In the genomic region with DNA sequence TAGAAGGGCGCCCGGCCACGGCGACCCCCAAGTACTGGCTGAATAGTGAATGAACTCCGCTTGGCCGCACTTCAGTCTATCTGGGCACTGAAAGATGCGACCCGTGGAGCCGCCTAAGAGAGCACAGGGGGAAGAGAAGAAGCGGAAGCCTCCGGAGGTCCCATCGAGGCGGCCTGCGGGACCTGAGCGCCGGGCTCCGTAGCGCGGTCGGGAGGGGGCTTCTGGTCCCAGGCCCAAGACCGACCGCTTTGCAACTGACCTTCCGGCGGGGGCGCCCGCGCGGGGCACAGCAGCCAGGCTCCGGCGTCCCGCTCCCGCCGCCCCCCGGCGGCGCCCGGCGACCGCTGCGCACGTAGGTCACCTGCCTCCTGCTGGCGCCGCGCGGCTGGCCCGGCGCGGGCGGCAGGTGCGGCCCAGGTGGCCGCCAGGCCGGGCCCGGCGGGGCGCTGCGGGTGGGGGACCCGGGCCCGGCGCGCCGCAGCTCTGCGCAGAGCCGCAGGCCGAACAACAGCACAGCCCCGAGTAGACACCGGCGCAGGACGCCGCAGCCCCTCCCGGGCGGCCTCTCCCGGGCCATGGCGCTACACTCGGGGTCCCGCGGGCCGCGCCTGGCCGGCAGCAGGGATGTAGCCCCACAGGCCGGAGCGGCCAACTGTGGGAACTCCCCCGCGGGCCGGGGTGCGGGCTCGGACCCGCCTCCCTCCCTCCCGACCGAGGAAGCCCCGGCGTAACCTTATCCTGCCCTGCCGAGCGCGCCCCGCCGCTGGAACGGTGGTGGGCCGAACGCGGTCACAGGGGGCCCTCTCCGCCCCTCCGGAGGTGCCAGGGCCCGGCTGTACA, we compare ENCODE assay signal across 8 cellular contexts. TPM values are rescaled to one million over a fixed set of nuclear protein-coding genes. Genes with fewer than 3 reads are reported as not detected.
DNase-seq lines count a peak whose midpoint lies in the region; ATAC-seq and TF ChIP-seq lines count a peak whose summit lies in the region.

A gene with protein sequence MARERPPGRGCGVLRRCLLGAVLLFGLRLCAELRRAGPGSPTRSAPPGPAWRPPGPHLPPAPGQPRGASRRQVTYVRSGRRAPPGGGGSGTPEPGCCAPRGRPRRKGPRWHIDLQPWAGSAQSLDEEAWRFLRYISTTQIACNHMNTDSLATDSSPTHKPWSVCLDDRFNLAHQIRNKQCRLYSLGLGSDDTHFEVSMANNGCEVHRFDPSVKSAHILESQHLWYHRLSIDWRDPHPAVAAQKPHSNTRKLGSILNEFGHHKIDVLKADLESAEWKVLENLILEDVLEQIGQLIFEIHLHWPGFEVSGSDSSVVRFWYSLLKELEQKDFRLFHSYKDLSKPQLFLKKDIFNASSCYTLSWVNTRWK (minus strand): TSS at position 654 of the 840 bp plus-strand sequence. CDS start 77 bp downstream, at position 577.

- H3K36me3 ChIP-seq in BJ (ENCODE audit: control insufficient read depth, insufficient read depth, low read length) (no peaks in the 10 kb centered on the region), ascending aorta (no peaks in the 10 kb centered on the region)

- POLR2A ChIA-PET in BJ (lab: Charles Lee) (no interaction called here), HEK293T (lab: Yijun Ruan, JAX) (no interaction called here)

- TF ChIP-seq CTCF in BJ (IDR thresholded peaks at IDR 0.05; ENCODE audit: insufficient read depth, low read depth, low read length) (no peak), ascending aorta (IDR thresholded peaks at IDR 0.05) (no peak)

- no peaks in the 10 kb centered on the region for H3K9me3 ChIP-seq in ascending aorta

- no peak for DNase-seq in BJ (ENCODE audit: low read depth)
- DNase-seq in HEK293T (ENCODE audit: extremely low spot score) = peak; percentile 69
- DNase-seq in ascending aorta (ENCODE audit: low spot score in 2 of 2) = no peak
- peak; percentile 52 for DNase-seq in iPS-NIHi7 (ENCODE audit: extremely low spot score)
- no peak for DNase-seq in epidermal melanocyte (ENCODE audit: insufficient read length, low spot score)

- H3K4me3 Mint-ChIP-seq in stimulated activated memory B cell treated with anti-CD40 and anti-IgM and Interleukin-4, amounts not matched to agents 10 μg/mL and 1 μg/mL and 100 μg/mL, for 72 hours = peak within 1 kb of the TSS; percentile 81

- no peak within 1 kb of the TSS for H3K27ac Mint-ChIP-seq in stimulated activated memory B cell treated with anti-CD40 and anti-IgM and Interleukin-4, amounts not matched to agents 10 μg/mL and 1 μg/mL and 100 μg/mL, for 72 hours

- H3K27me3 Mint-ChIP-seq in stimulated activated memory B cell treated with anti-CD40 and anti-IgM and Interleukin-4, amounts not matched to agents 10 μg/mL and 1 μg/mL and 100 μg/mL, for 72 hours = peaks cover 72% of the 10 kb centered on the region

- H3K4me3 ChIP-seq in BJ (ENCODE audit: low read depth, low read length) (peak within 1 kb of the TSS; percentile 39), ascending aorta (peak within 1 kb of the TSS; percentile 72 to 91)

- H3K27ac ChIP-seq in ascending aorta = peak within 1 kb of the TSS; percentile 95 to 96

- no peaks in the 10 kb centered on the region for H3K9me3 Mint-ChIP-seq in stimulated activated memory B cell treated with anti-CD40 and anti-IgM and Interleukin-4, amounts not matched to agents 10 μg/mL and 1 μg/mL and 100 μg/mL, for 72 hours

- peaks cover 18% of the 10 kb centered on the region for H3K27me3 ChIP-seq in BJ (ENCODE audit: control insufficient read depth, insufficient read depth, low read length)
- H3K27me3 ChIP-seq in ascending aorta = no peaks in the 10 kb centered on the region

- intact Hi-C loops in ascending aorta (cut with DNase I) = loop anchor here (10.0 kb wide), 1 partner anchor 1053 kb away; no protein-coding TSS in a partner anchor

- peak; percentile 63 for ATAC-seq in stimulated activated memory B cell treated with anti-CD40 and anti-IgM and Interleukin-4, amounts not matched to agents 10 μg/mL and 1 μg/mL and 100 μg/mL, for 72 hours
- no peak for ATAC-seq in HG02885 (IDR thresholded peaks at IDR 0.05; ENCODE audit: poor library complexity, unreplicated experiment)
- ATAC-seq in GM21528 (IDR thresholded peaks at IDR 0.05; ENCODE audit: low FRiP score, unreplicated experiment) = no peak

- CTCF ChIA-PET in BJ (lab: Yijun Ruan, JAX) (interaction anchor here (1.0 to 1.2 kb wide), 2 partner anchors 19 to 32 kb away, joined by 3 to 4 read pairs; no protein-coding TSS in a partner anchor), HEK293T (lab: Yijun Ruan, JAX) (no interaction called here)

- peaks cover 12% of the 10 kb centered on the region for H3K4me1 Mint-ChIP-seq in stimulated activated memory B cell treated with anti-CD40 and anti-IgM and Interleukin-4, amounts not matched to agents 10 μg/mL and 1 μg/mL and 100 μg/mL, for 72 hours

- H3K4me1 ChIP-seq in ascending aorta = peaks cover 6 to 21% of the 10 kb centered on the region in 2 donors

- H3K36me3 Mint-ChIP-seq in stimulated activated memory B cell treated with anti-CD40 and anti-IgM and Interleukin-4, amounts not matched to agents 10 μg/mL and 1 μg/mL and 100 μg/mL, for 72 hours = peaks cover 6% of the 10 kb centered on the region

TF ChIP-seq in HEK293T, 16 proteins besides CTCF, POLR2A, EP300 and RAD21:
- TF ChIP-seq SUZ12 (IDR thresholded peaks at IDR 0.05) (no peak), FOXM1 (IDR thresholded peaks at IDR 0.05; ENCODE audit: borderline replicate concordance) (0 out of 2 replicates have a peak, but pooled peaks have one; percentile 40), ARNT (IDR thresholded peaks at IDR 0.05) (0 out of 2 replicates have a peak, but pooled peaks have one; percentile 47), L3MBTL2 (conservative IDR thresholded peaks at IDR 0.05) (peak; percentile 22; the same call in 1 of the 2 replicates)

RNA-seq across cellular contexts. Expression of the gene that starts here (rescaled TPM):
- polyA plus RNA-seq in BJ (2011; rRNA removed) = 0.13 and 0.31 TPM in 2 replicates
- polyA minus RNA-seq in BJ (2011; rRNA and poly(A)+ RNA removed) = 0.24 and 0.46 TPM in 2 replicates
- total RNA-seq in ascending aorta = 2.0 TPM

Comparison
In these comparisons a context has a peak if more than half of its experiments do, and no peak if none do; other contexts are left out.
1. DNase-seq: peak in HEK293T (single experiment) and iPS-NIHi7 (single experiment); none in BJ (single experiment), ascending aorta (0 of 2) and epidermal melanocyte (single experiment).